In genomic region chr16:2968738-2969544, GRCh38 we compare ENCODE assay signal across 1 cellular context.
TF ChIP-seq lines count a peak whose summit lies in the region.

Gene PAQR4 (plus strand): TSS chr16:2969348. CDS start chr16:2969675, 327 bp downstream.

TF ChIP-seq in HepG2, 621 proteins besides CTCF, POLR2A, EP300 and RAD21 (continued from another document):
- TF ChIP-seq ATF6 (CRISPR knock-in tag; conservative IDR thresholded peaks at IDR 0.05) (no peak; the same call in 1 of the 2 replicates), ZNF431 (CRISPR knock-in tag; IDR thresholded peaks at IDR 0.05; ENCODE audit: borderline replicate concordance, low read depth) (peak; percentile 98), ZNF333 (CRISPR knock-in tag; IDR thresholded peaks at IDR 0.05; ENCODE audit: borderline replicate concordance) (peak; percentile 98), ZNF367 (CRISPR knock-in tag; IDR thresholded peaks at IDR 0.05; ENCODE audit: borderline replicate concordance) (peak; percentile 95)
